In the genomic region with DNA sequence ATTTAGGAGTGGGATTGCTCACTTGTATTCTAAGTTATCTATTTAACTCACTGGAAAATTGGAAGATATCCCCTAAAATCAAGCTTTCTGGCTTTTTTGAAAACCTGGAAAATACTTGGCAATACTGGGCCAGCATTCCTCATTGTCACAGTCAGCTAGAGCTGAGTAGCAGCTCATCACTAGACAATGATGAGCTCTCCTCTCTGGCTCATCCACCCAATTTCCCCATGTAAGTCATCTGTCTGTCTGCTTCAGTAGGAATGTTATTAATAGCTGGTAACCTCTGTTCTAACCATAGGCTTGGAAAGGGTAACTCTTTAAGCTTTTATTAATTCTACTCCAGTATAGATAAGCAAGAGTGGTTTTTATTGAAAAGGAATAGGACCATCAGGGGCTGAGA, we compare ENCODE assay signal across 21 cellular contexts. TPM values are rescaled to one million over a fixed set of nuclear protein-coding genes. Genes with fewer than 3 reads are reported as not detected.
DNase-seq lines count a peak whose midpoint lies in the region; ATAC-seq and TF ChIP-seq lines count a peak whose summit lies in the region.
"Had no signal": no experiment of that assay in that cellular context is flagged by ENCODE, and none has a peak within 500 bp of the region (broad histone marks: within the 10 kb centered on the region; RNA-seq: fewer than 3 reads in every experiment).

No MANE protein-coding gene starts in this region.

- no peaks in the 10 kb centered on the region for H3K27me3 ChIP-seq in KMS-11 (ENCODE audit: insufficient read depth, low read depth)
- H3K27me3 ChIP-seq in foreskin keratinocyte = no peaks in the 10 kb centered on the region
- H3K27me3 ChIP-seq: BE2C had no signal

- H2AFZ ChIP-seq in KMS-11 (ENCODE audit: low read depth) = no peak overlapping the region

- H3K27ac ChIP-seq in KMS-11 (no peak overlapping the region), foreskin keratinocyte (no peak overlapping the region)

- H3K79me2 ChIP-seq in KMS-11 (ENCODE audit: insufficient read depth, low read depth) = no peaks in the 10 kb centered on the region

- H3K4me1 ChIP-seq in KMS-11 (ENCODE audit: low read depth, poor library complexity, severe bottlenecking) = peaks cover 48% of the 10 kb centered on the region
- no peaks in the 10 kb centered on the region for H3K4me1 ChIP-seq in foreskin keratinocyte
- H3K4me1 ChIP-seq: BE2C had no signal

- DNase-seq in GM04503 (ENCODE audit: low read depth) (peak; percentile 1), foreskin keratinocyte (peak in 1 of 2 donors; percentile 35), COLO668 (lab: John Stamatoyannopoulos, UW; ENCODE audit: unreplicated experiment) (no peak), COR-L47 (lab: John Stamatoyannopoulos, UW) (no peak)
- no peak for DNase-seq in activated naive CD4-positive, alpha-beta T cell treated with Interleukin-2 at 50 U/mL for 16 hours
- DNase-seq: ACHN; BE2C; C1 segment of cervical spinal cord; CD4-positive, CD25-positive, alpha-beta regulatory T cell; CD8-positive, alpha-beta memory T cell; DMS153; DMS79; GF-D8; GOT3; H7; HFFc6; IMR-90 had no signal

- no peaks in the 10 kb centered on the region for H3K36me3 ChIP-seq in KMS-11 (ENCODE audit: insufficient read depth)
- H3K36me3 ChIP-seq: BE2C had no signal

- peak overlapping the region; percentile 10 for H3K4me3 ChIP-seq in KMS-11 (IDR thresholded peaks at IDR 0.05; ENCODE audit: insufficient read depth, low read depth, low read length)
- H3K4me3 ChIP-seq: GM12878, K562 had no signal

- H4K20me1 ChIP-seq in KMS-11 (ENCODE audit: insufficient read depth) = no peaks in the 10 kb centered on the region

- H3K9ac ChIP-seq in KMS-11 = no peak overlapping the region

- peak overlapping the region; percentile 83; the same call in 1 of the 2 replicates for H3K4me2 ChIP-seq in KMS-11

- peak; percentile 52 for ATAC-seq in foreskin keratinocyte
- ATAC-seq: HCT116, K562 had no signal

- TF ChIP-seq CTCF in KMS-11 (conservative IDR thresholded peaks at IDR 0.05; ENCODE audit: low read depth, low read length) = no peak
- no peak for TF ChIP-seq CTCF in foreskin keratinocyte (conservative IDR thresholded peaks at IDR 0.05)

RNA-seq across cellular contexts. Expression of a gene that starts 39.7 kb away (rescaled TPM):
- total RNA-seq in foreskin keratinocyte = 36.7 and 37.6 TPM in 2 replicates
- 27.7 and 34.5 TPM in 2 replicates for polyA plus RNA-seq in foreskin keratinocyte
